31 cellular contexts compared by ENCODE assay signal in the genomic region with DNA sequence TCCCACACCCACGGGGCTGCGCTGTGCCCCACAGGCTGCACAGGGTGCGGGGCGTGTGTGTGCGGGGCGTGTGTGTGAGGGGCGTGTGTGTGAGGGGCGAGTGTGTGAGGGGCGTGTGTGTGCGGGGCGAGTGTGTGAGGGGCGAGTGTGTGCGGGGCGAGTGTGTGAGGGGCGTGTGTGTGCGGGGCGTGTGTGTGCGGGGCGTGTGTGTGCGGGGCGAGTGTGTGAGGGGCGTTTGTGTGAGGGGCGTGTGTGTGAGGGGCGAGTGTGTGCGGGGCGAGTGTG.
"Had no signal": no experiment of that assay in that cellular context is flagged by ENCODE, and none has a peak within 500 bp of the region (broad histone marks: within the 10 kb centered on the region; RNA-seq: fewer than 3 reads in every experiment).

No MANE protein-coding gene starts in this region.

- H3K4me3 ChIP-seq: body of pancreas, coronary artery, esophagus muscularis mucosa, gastrocnemius medialis had no signal

- H3K4me3 Mint-ChIP-seq: activated CD4-positive, alpha-beta memory T cell treated with anti-CD3 and anti-CD28 coated beads, Interleukin-2, amount 10 ng/mL, durations not matched to agents 7 days and 5 days; activated CD4-positive, alpha-beta T cell treated with anti-CD3 and anti-CD28 coated beads, Interleukin-2, amount 10 ng/mL, durations not matched to agents 7 days and 5 days; activated naive CD8-positive, alpha-beta T cell; activated T-cell treated with anti-CD3 and anti-CD28 coated beads, Interleukin-2, amount 50 U/mL, for 24 hours; activated T-cell treated with anti-CD3 and anti-CD28 coated beads, Interleukin-2, amount 50 U/mL, for 72 hours; dendritic cell treated with granulocyte-macrophage colony-stimulating factor and Interleukin-4, amounts not matched to agents 40 ng/mL and 50 ng/mL, for 4 days; T-cell; T-helper 1 cell treated with Interleukin-12 subunit alpha and Interleukin-12 subunit beta and Interleukin-4 antibody, amounts not matched to agents 30 μg/mL and 1 μg/mL, for 36 hours; WTC11 had no signal

- DNase-seq: activated CD4-positive, alpha-beta memory T cell treated with anti-CD3 and anti-CD28 coated beads, Interleukin-2, amount 10 ng/mL, durations not matched to agents 7 days and 5 days; activated CD4-positive, alpha-beta T cell treated with anti-CD3 and anti-CD28 coated beads for 1 hour; activated CD4-positive, alpha-beta T cell treated with anti-CD3 and anti-CD28 coated beads for 4 hours; activated CD4-positive, alpha-beta T cell treated with anti-CD3 and anti-CD28 coated beads, Interleukin-2, amount 10 ng/mL, durations not matched to agents 7 days and 5 days; activated CD4-positive, alpha-beta T cell treated with anti-CD3 and anti-CD28 coated beads, Interleukin-2, amount 50 U/mL, for 4 hours; activated CD8-positive, alpha-beta memory T cell treated with anti-CD3 and anti-CD28 coated beads, Interleukin-2, amount 50 U/mL, for 48 hours; activated gamma-delta T cell; activated naive CD4-positive, alpha-beta T cell; activated naive CD4-positive, alpha-beta T cell treated with anti-CD3 and anti-CD28 coated beads, Interleukin-2, amount 50 U/mL, for 16 hours; activated T-cell treated with anti-CD3 and anti-CD28 coated beads for 4 hours; activated T-cell treated with anti-CD3 and anti-CD28 coated beads, Interleukin-2, amount 50 U/mL, for 24 hours; activated T-cell treated with anti-CD3 and anti-CD28 coated beads, Interleukin-2, amount 50 U/mL, for 72 hours; amniotic stem cell; body of pancreas; central memory CD4-positive, alpha-beta T cell; cerebellar nuclear complex; effector memory CD4-positive, alpha-beta T cell; erythroblast; foreskin keratinocyte; gastrocnemius medialis; T-cell; T-helper 9 cell had no signal

- H3K36me3 ChIP-seq: esophagus muscularis mucosa, gastrocnemius medialis, heart left ventricle had no signal

- H3K36me3 Mint-ChIP-seq: activated naive CD8-positive, alpha-beta T cell; T-cell; WTC11 had no signal

- H3K4me1 ChIP-seq: foreskin keratinocyte, gastrocnemius medialis had no signal

- H3K27me3 ChIP-seq: body of pancreas had no signal

- H3K27ac ChIP-seq: body of pancreas, coronary artery, dorsolateral prefrontal cortex, esophagus muscularis mucosa, foreskin keratinocyte, gastrocnemius medialis, heart left ventricle, VCaP had no signal

- H3K9me3 ChIP-seq: body of pancreas, esophagus muscularis mucosa, gastrocnemius medialis, heart left ventricle had no signal

- ATAC-seq: activated T-cell treated with anti-CD3 and anti-CD28 coated beads, Interleukin-2, amount 50 U/mL, for 72 hours; body of pancreas; foreskin keratinocyte; gastrocnemius medialis; heart left ventricle; T-cell had no signal

- H3K4me1 Mint-ChIP-seq: activated CD4-positive, alpha-beta memory T cell treated with anti-CD3 and anti-CD28 coated beads, Interleukin-2, amount 10 ng/mL, durations not matched to agents 7 days and 5 days; activated CD4-positive, alpha-beta T cell treated with anti-CD3 and anti-CD28 coated beads, Interleukin-2, amount 10 ng/mL, durations not matched to agents 7 days and 5 days; T-cell; WTC11 had no signal

- H3K9me3 Mint-ChIP-seq: activated CD4-positive, alpha-beta memory T cell treated with anti-CD3 and anti-CD28 coated beads, Interleukin-2, amount 10 ng/mL, durations not matched to agents 7 days and 5 days; activated CD4-positive, alpha-beta T cell treated with anti-CD3 and anti-CD28 coated beads, Interleukin-2, amount 10 ng/mL, durations not matched to agents 7 days and 5 days; activated T-cell treated with anti-CD3 and anti-CD28 coated beads, Interleukin-2, amount 50 U/mL, for 24 hours; activated T-cell treated with anti-CD3 and anti-CD28 coated beads, Interleukin-2, amount 50 U/mL, for 72 hours; dendritic cell treated with granulocyte-macrophage colony-stimulating factor and Interleukin-4, amounts not matched to agents 40 ng/mL and 50 ng/mL, for 4 days; T-cell; T-helper 1 cell treated with Interleukin-12 subunit alpha and Interleukin-12 subunit beta and Interleukin-4 antibody, amounts not matched to agents 30 μg/mL and 1 μg/mL, for 36 hours; WTC11 had no signal

- H3K27ac Mint-ChIP-seq: activated CD4-positive, alpha-beta memory T cell treated with anti-CD3 and anti-CD28 coated beads, Interleukin-2, amount 10 ng/mL, durations not matched to agents 7 days and 5 days; activated CD4-positive, alpha-beta T cell treated with anti-CD3 and anti-CD28 coated beads, Interleukin-2, amount 10 ng/mL, durations not matched to agents 7 days and 5 days; activated naive CD8-positive, alpha-beta T cell; activated T-cell treated with anti-CD3 and anti-CD28 coated beads, Interleukin-2, amount 50 U/mL, for 24 hours; activated T-cell treated with anti-CD3 and anti-CD28 coated beads, Interleukin-2, amount 50 U/mL, for 72 hours; dendritic cell treated with granulocyte-macrophage colony-stimulating factor and Interleukin-4, amounts not matched to agents 40 ng/mL and 50 ng/mL, for 4 days; T-cell; T-helper 1 cell treated with Interleukin-12 subunit alpha and Interleukin-12 subunit beta and Interleukin-4 antibody, amounts not matched to agents 30 μg/mL and 1 μg/mL, for 36 hours; WTC11 had no signal
